In the genomic region with DNA sequence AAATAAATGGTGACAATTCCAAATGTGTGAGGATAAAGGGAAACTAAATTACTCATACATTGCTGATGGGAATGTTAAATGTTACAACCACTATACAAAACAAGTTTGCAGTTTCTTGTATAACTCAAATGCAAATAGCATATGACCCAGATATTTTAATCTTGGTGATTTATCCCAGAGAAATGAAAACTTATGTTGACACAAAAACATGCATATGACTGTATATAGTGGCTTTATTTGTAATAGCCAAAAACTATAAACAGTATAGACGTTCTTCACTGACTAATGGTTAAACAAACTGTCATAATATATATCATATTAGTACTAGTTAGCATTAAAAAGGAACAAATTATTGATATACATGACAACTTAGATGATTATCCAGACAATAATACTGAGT, we compare ENCODE assay signal across 28 cellular contexts.
"Had no signal": no experiment of that assay in that cellular context is flagged by ENCODE, and none has a peak within 500 bp of the region (broad histone marks: within the 10 kb centered on the region; RNA-seq: fewer than 3 reads in every experiment).

No MANE protein-coding gene starts in this region.

- H3K27ac ChIP-seq: stomach, suprapubic skin, testis, thoracic aorta, thyroid gland, tibial artery, tibial nerve, transverse colon, upper lobe of left lung, upper lobe of right lung, uterus, vagina had no signal

- H3K27me3 Mint-ChIP-seq: stimulated activated memory B cell treated with anti-CD40 and anti-IgM and Interleukin-4, amounts not matched to agents 10 μg/mL and 1 μg/mL and 100 μg/mL, for 72 hours; stimulated activated naive B cell treated with anti-CD40 and anti-IgM and Interleukin-4, amounts not matched to agents 10 μg/mL and 1 μg/mL and 100 μg/mL, for 72 hours; stimulated activated naive CD8-positive, alpha-beta T cell treated with anti-CD3 and anti-CD28 coated beads, Interleukin-15, amount 100 ng/mL, for 72 hours; stimulated activated naive CD8-positive, alpha-beta T cell treated with anti-CD3 and anti-CD28 coated beads, Interleukin-15, Interleukin-2, amounts not matched to agents 100 ng/mL and 50 ng/mL, for 24 hours had no signal

- H3K4me1 ChIP-seq: stomach, suprapubic skin, testis, tibial artery, tibial nerve, transverse colon, upper lobe of left lung, upper lobe of right lung, uterus, vagina had no signal

- ATAC-seq: stimulated activated effector memory CD8-positive, alpha-beta T cell treated with anti-CD3 and anti-CD28 coated beads, Interleukin-12 subunit alpha, Interleukin-12 subunit beta, amount 100 ng/mL, for 72 hours; stimulated activated memory B cell treated with anti-CD40 and anti-IgM and Interleukin-4, amounts not matched to agents 10 μg/mL and 1 μg/mL and 100 μg/mL, for 72 hours; stimulated activated naive B cell treated with anti-CD40 and anti-IgM and Interleukin-4, amounts not matched to agents 10 μg/mL and 1 μg/mL and 100 μg/mL, for 72 hours; stimulated activated naive CD8-positive, alpha-beta T cell treated with anti-CD3 and anti-CD28 coated beads, Interleukin-15, amount 100 ng/mL, for 72 hours; stimulated activated naive CD8-positive, alpha-beta T cell treated with anti-CD3 and anti-CD28 coated beads, Interleukin-15, Interleukin-2, amounts not matched to agents 100 U/mL and 50 U/mL, for 24 hours; upper lobe of right lung had no signal

- H3K36me3 ChIP-seq: stomach, suprapubic skin, thoracic aorta, thyroid gland, tibial artery, tibial nerve, transverse colon, upper lobe of left lung, upper lobe of right lung, uterus, vagina had no signal

- H3K27ac Mint-ChIP-seq: stimulated activated effector memory CD8-positive, alpha-beta T cell treated with anti-CD3 and anti-CD28 coated beads, Interleukin-12 subunit alpha, Interleukin-12 subunit beta, amount 100 ng/mL, for 72 hours; stimulated activated memory B cell treated with anti-CD40 and anti-IgM and Interleukin-4, amounts not matched to agents 10 μg/mL and 1 μg/mL and 100 μg/mL, for 72 hours; stimulated activated naive B cell treated with anti-CD40 and anti-IgM and Interleukin-4, amounts not matched to agents 10 μg/mL and 1 μg/mL and 100 μg/mL, for 72 hours; stimulated activated naive CD8-positive, alpha-beta T cell treated with anti-CD3 and anti-CD28 coated beads, Interleukin-15, amount 100 ng/mL, for 72 hours; stimulated activated naive CD8-positive, alpha-beta T cell treated with anti-CD3 and anti-CD28 coated beads, Interleukin-15, Interleukin-2, amounts not matched to agents 100 ng/mL and 50 ng/mL, for 24 hours had no signal

- H3K4me3 ChIP-seq: stomach, suprapubic skin, testis, thoracic aorta, thyroid gland, tibial artery, tibial nerve, transverse colon, upper lobe of left lung, upper lobe of right lung, uterus, vagina had no signal

- H3K27me3 ChIP-seq: stomach, suprapubic skin, testis, thyroid gland, tibial artery, tibial nerve, transverse colon, upper lobe of left lung, upper lobe of right lung, uterus, vagina had no signal

- DNase-seq: stimulated activated CD4-positive, alpha-beta T cell treated with anti-CD3 and anti-CD28 coated beads, Interleukin-2, amount 100 ng/mL, for 48 hours; stimulated activated CD4-positive, alpha-beta T cell treated with anti-CD3 and anti-CD28 coated beads, Interleukin-4, amount 100 ng/mL, for 1 hour; stimulated activated CD4-positive, alpha-beta T cell treated with anti-CD3 and anti-CD28 coated beads, Interleukin-4, amount 100 ng/mL, for 24 hours; stimulated activated CD4-positive, alpha-beta T cell treated with anti-CD3 and anti-CD28 coated beads, Interleukin-4, amount 100 ng/mL, for 4 hours; stimulated activated CD8-positive, alpha-beta memory T cell treated with anti-CD3 and anti-CD28 coated beads, Interleukin-4, amount 100 ng/mL, for 48 hours; stimulated activated naive B cell treated with anti-CD40 and anti-IgM and Interleukin-4, amounts not matched to agents 10 μg/mL and 1 μg/mL and 100 μg/mL, for 72 hours; stimulated activated naive CD4-positive, alpha-beta T cell; stimulated activated naive CD4-positive, alpha-beta T cell treated with Interleukin-2 at 50 U/mL for 16 hours; stimulated activated naive CD8-positive, alpha-beta T cell treated with anti-CD3 and anti-CD28 coated beads, Interleukin-15, amount 100 ng/mL, for 72 hours; stimulated activated naive CD8-positive, alpha-beta T cell treated with anti-CD3 and anti-CD28 coated beads, Interleukin-15, Interleukin-2, amounts not matched to agents 100 U/mL and 50 U/mL, for 24 hours; stomach; substantia nigra; testis; thyroid gland; tibial artery; transverse colon; trophoblast cell; upper lobe of left lung; upper lobe of right lung; uterus had no signal

- H3K4me1 Mint-ChIP-seq: stimulated activated effector memory CD8-positive, alpha-beta T cell treated with anti-CD3 and anti-CD28 coated beads, Interleukin-12 subunit alpha, Interleukin-12 subunit beta, amount 100 ng/mL, for 72 hours; stimulated activated memory B cell treated with anti-CD40 and anti-IgM and Interleukin-4, amounts not matched to agents 10 μg/mL and 1 μg/mL and 100 μg/mL, for 72 hours; stimulated activated naive B cell treated with anti-CD40 and anti-IgM and Interleukin-4, amounts not matched to agents 10 μg/mL and 1 μg/mL and 100 μg/mL, for 72 hours; stimulated activated naive CD8-positive, alpha-beta T cell treated with anti-CD3 and anti-CD28 coated beads, Interleukin-15, amount 100 ng/mL, for 72 hours had no signal

- FAIRE-seq: urothelium cell line had no signal

- H3K36me3 Mint-ChIP-seq: stimulated activated effector memory CD8-positive, alpha-beta T cell treated with anti-CD3 and anti-CD28 coated beads, Interleukin-12 subunit alpha, Interleukin-12 subunit beta, amount 100 ng/mL, for 72 hours; stimulated activated memory B cell treated with anti-CD40 and anti-IgM and Interleukin-4, amounts not matched to agents 10 μg/mL and 1 μg/mL and 100 μg/mL, for 72 hours; stimulated activated naive B cell treated with anti-CD40 and anti-IgM and Interleukin-4, amounts not matched to agents 10 μg/mL and 1 μg/mL and 100 μg/mL, for 72 hours had no signal

- H3K4me3 Mint-ChIP-seq: stimulated activated effector memory CD8-positive, alpha-beta T cell treated with anti-CD3 and anti-CD28 coated beads, Interleukin-12 subunit alpha, Interleukin-12 subunit beta, amount 100 ng/mL, for 72 hours; stimulated activated memory B cell treated with anti-CD40 and anti-IgM and Interleukin-4, amounts not matched to agents 10 μg/mL and 1 μg/mL and 100 μg/mL, for 72 hours; stimulated activated naive B cell treated with anti-CD40 and anti-IgM and Interleukin-4, amounts not matched to agents 10 μg/mL and 1 μg/mL and 100 μg/mL, for 72 hours; stimulated activated naive CD8-positive, alpha-beta T cell treated with anti-CD3 and anti-CD28 coated beads, Interleukin-15, amount 100 ng/mL, for 72 hours; stimulated activated naive CD8-positive, alpha-beta T cell treated with anti-CD3 and anti-CD28 coated beads, Interleukin-15, Interleukin-2, amounts not matched to agents 100 ng/mL and 50 ng/mL, for 24 hours had no signal

- H3K9me3 ChIP-seq: stomach, suprapubic skin, testis, thoracic aorta, thyroid gland, tibial nerve, transverse colon, upper lobe of left lung, upper lobe of right lung, uterus, vagina had no signal
